ENCODE assay signal across 1 cellular context in the genomic region with DNA sequence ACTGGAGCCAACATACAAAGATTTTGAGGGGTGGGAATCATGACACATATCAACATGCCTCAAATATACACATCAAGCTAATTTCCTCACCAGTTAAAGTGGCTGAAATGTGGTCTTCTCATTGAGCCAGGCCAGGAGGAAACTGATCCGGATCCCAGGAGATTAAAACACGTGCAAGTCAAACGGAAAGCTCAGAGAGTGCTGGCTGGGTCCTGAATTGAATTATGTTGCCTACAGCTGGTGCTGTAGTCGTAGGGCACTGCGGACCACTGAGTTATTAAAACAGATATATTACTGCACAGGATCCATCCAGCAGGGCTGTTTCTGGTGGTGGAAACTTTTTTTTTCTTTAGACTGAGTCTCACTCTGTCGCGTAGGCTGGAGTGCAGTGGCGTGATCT.
TF ChIP-seq lines count a peak whose summit lies in the region.

No MANE protein-coding gene starts in this region.

TF ChIP-seq in SK-N-SH treated with all-trans-retinoic acid at 6 μM for 48 hours, 23 proteins besides CTCF, POLR2A, EP300 and RAD21 (continued from another document):
- TF ChIP-seq CSDC2 (CRISPR knock-in tag; IDR thresholded peaks at IDR 0.05) (no peak), ZFP30 (CRISPR knock-in tag; IDR thresholded peaks at IDR 0.05) (no peak), ZFP3 (CRISPR knock-in tag; IDR thresholded peaks at IDR 0.05) (no peak), ZNF8 (CRISPR knock-in tag; IDR thresholded peaks at IDR 0.05) (no peak)
- TF ChIP-seq, protein P1, sequence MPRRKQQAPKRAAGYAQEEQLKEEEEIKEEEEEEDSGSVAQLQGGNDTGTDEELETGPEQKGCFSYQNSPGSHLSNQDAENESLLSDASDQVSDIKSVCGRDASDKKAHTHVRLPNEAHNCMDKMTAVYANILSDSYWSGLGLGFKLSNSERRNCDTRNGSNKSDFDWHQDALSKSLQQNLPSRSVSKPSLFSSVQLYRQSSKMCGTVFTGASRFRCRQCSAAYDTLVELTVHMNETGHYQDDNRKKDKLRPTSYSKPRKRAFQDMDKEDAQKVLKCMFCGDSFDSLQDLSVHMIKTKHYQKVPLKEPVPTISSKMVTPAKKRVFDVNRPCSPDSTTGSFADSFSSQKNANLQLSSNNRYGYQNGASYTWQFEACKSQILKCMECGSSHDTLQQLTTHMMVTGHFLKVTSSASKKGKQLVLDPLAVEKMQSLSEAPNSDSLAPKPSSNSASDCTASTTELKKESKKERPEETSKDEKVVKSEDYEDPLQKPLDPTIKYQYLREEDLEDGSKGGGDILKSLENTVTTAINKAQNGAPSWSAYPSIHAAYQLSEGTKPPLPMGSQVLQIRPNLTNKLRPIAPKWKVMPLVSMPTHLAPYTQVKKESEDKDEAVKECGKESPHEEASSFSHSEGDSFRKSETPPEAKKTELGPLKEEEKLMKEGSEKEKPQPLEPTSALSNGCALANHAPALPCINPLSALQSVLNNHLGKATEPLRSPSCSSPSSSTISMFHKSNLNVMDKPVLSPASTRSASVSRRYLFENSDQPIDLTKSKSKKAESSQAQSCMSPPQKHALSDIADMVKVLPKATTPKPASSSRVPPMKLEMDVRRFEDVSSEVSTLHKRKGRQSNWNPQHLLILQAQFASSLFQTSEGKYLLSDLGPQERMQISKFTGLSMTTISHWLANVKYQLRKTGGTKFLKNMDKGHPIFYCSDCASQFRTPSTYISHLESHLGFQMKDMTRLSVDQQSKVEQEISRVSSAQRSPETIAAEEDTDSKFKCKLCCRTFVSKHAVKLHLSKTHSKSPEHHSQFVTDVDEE (CRISPR knock-in tag; IDR thresholded peaks at IDR 0.05) = no peak
TF ChIP-seq in SK-N-SH treated with all-trans-retinoic acid at 6 μM for 48 hours: peak in this region for 0.
